In genomic region chr3:51682079-51682478, GRCh38 we compare ENCODE assay signal across 8 cellular contexts. TPM values are rescaled to one million over a fixed set of nuclear protein-coding genes. Genes with fewer than 3 reads are reported as not detected.
DNase-seq lines count a peak whose midpoint lies in the region; ATAC-seq and TF ChIP-seq lines count a peak whose summit lies in the region.

No MANE protein-coding gene starts in this region.

- CTCF ChIA-PET in CD8-positive, alpha-beta memory T cell (lab: Charles Lee), result interaction anchor here (0.6 to 14.8 kb wide), 27 partner anchors 9 to 1112 kb away, joined by 3 to 210 read pairs (median 4); partner anchors contain the start of genes DCAF1, HEMK1, MANF and RAD54L2

- peak overlapping the region; percentile 5 for H3K27ac ChIP-seq in CD8-positive, alpha-beta memory T cell (ENCODE audit: low read depth, low read length)
- peak overlapping the region; percentile 12 to 52 for H3K27ac ChIP-seq in mucosa of rectum (ENCODE audit: low read depth in 2 of 2, low read length in 2 of 2)

- H3K4me3 ChIP-seq in CD8-positive, alpha-beta memory T cell (ENCODE audit: low read length), result peak overlapping the region; percentile 47
- H3K4me3 ChIP-seq in mucosa of rectum (ENCODE audit: low read length in 2 of 2), result peak overlapping the region in 1 of 2 donors; percentile 37

- peak; percentile 85 for ATAC-seq in GM19328 (IDR thresholded peaks at IDR 0.05; ENCODE audit: unreplicated experiment)
- ATAC-seq in HG03442 (IDR thresholded peaks at IDR 0.05; ENCODE audit: unreplicated experiment), result peak; percentile 73
- peak; percentile 84 for ATAC-seq in stimulated activated effector memory CD8-positive, alpha-beta T cell treated with anti-CD3 and anti-CD28 coated beads, Interleukin-12 subunit alpha, Interleukin-12 subunit beta, amount 100 ng/mL, for 72 hours

- no peaks in the 10 kb centered on the region for H3K9me3 Mint-ChIP-seq in CD8-positive, alpha-beta memory T cell
- no peaks in the 10 kb centered on the region for H3K9me3 Mint-ChIP-seq in endothelial cell (ENCODE audit: unreplicated experiment)
- H3K9me3 Mint-ChIP-seq in stimulated activated effector memory CD8-positive, alpha-beta T cell treated with anti-CD3 and anti-CD28 coated beads, Interleukin-12 subunit alpha, Interleukin-12 subunit beta, amount 100 ng/mL, for 72 hours, result no peaks in the 10 kb centered on the region

- peaks cover 6 to 55% (median 14%) of the 10 kb centered on the region in 3 donors for H3K36me3 Mint-ChIP-seq in CD8-positive, alpha-beta memory T cell
- peaks cover 25% of the 10 kb centered on the region for H3K36me3 Mint-ChIP-seq in endothelial cell (ENCODE audit: low read depth, unreplicated experiment)
- H3K36me3 Mint-ChIP-seq in stimulated activated effector memory CD8-positive, alpha-beta T cell treated with anti-CD3 and anti-CD28 coated beads, Interleukin-12 subunit alpha, Interleukin-12 subunit beta, amount 100 ng/mL, for 72 hours, result peaks cover 38% of the 10 kb centered on the region

- POLR2A ChIA-PET in CD8-positive, alpha-beta memory T cell (lab: Charles Lee), result interaction anchor here (0.5 to 4.3 kb wide), 4 partner anchors 10 to 296 kb away, joined by 3 to 89 read pairs (median 16); partner anchors contain the start of gene DCAF1

- no peaks in the 10 kb centered on the region for H3K9me3 ChIP-seq in CD8-positive, alpha-beta memory T cell (ENCODE audit: low read length)
- no peaks in the 10 kb centered on the region for H3K9me3 ChIP-seq in mucosa of rectum (ENCODE audit: control insufficient read depth in 2 of 2, low read length in 2 of 2)

- H3K4me1 Mint-ChIP-seq in CD8-positive, alpha-beta memory T cell, result peaks cover 73 to 99% (median 97%) of the 10 kb centered on the region in 3 donors
- H3K4me1 Mint-ChIP-seq in endothelial cell (ENCODE audit: unreplicated experiment), result peaks cover 46% of the 10 kb centered on the region
- peaks cover 96% of the 10 kb centered on the region for H3K4me1 Mint-ChIP-seq in stimulated activated effector memory CD8-positive, alpha-beta T cell treated with anti-CD3 and anti-CD28 coated beads, Interleukin-12 subunit alpha, Interleukin-12 subunit beta, amount 100 ng/mL, for 72 hours

- H3K27me3 ChIP-seq in CD8-positive, alpha-beta memory T cell (ENCODE audit: insufficient read depth, low read length, poor library complexity, severe bottlenecking), result no peaks in the 10 kb centered on the region
- H3K27me3 ChIP-seq in mucosa of rectum (ENCODE audit: control insufficient read depth in 2 of 2, insufficient read depth in 2 of 2, low read length in 2 of 2), result no peaks in the 10 kb centered on the region

- peak; percentile 49 to 82 (median 81) for DNase-seq in CD8-positive, alpha-beta memory T cell
- peak; percentile 87 to 91 for DNase-seq in NOMO-1 (lab: John Stamatoyannopoulos, UW; ENCODE audit: unreplicated experiment in 2 of 2)
- DNase-seq in activated CD8-positive, alpha-beta memory T cell treated with anti-CD3 and anti-CD28 coated beads for 4 hours (ENCODE audit: low read depth in 2 of 2), result peak; percentile 54 to 58
- peak; percentile 64 for DNase-seq in endothelial cell (ENCODE audit: low spot score)
- peak; percentile 58 to 84 for DNase-seq in stimulated activated effector memory CD8-positive, alpha-beta T cell treated with anti-CD3 and anti-CD28 coated beads, Interleukin-12 subunit alpha, Interleukin-12 subunit beta, amount 100 ng/mL, for 72 hours (ENCODE audit: low spot score in 2 of 2)

- H3K36me3 ChIP-seq in CD8-positive, alpha-beta memory T cell (ENCODE audit: insufficient read depth, low read length), result peaks cover 12% of the 10 kb centered on the region
- peaks cover 10 to 40% of the 10 kb centered on the region in 2 donors for H3K36me3 ChIP-seq in mucosa of rectum (ENCODE audit: control insufficient read depth in 2 of 2, insufficient read depth in 2 of 2, low read length in 2 of 2)

- peak; percentile 63 for TF ChIP-seq CTCF in endothelial cell (IDR thresholded peaks at IDR 0.05; ENCODE audit: unreplicated experiment)

- H3K27ac Mint-ChIP-seq in CD8-positive, alpha-beta memory T cell, result peak overlapping the region; percentile 59 to 91 (median 85)
- H3K27ac Mint-ChIP-seq in endothelial cell (ENCODE audit: unreplicated experiment), result peak overlapping the region; percentile 6
- H3K27ac Mint-ChIP-seq in stimulated activated effector memory CD8-positive, alpha-beta T cell treated with anti-CD3 and anti-CD28 coated beads, Interleukin-12 subunit alpha, Interleukin-12 subunit beta, amount 100 ng/mL, for 72 hours, result peak overlapping the region; percentile 93

- H3K9ac ChIP-seq in mucosa of rectum (ENCODE audit: low read depth in 1 of 2, low read length in 2 of 2), result no peak overlapping the region

- peaks cover 0 to 1% of the 10 kb centered on the region in 2 donors for H3K27me3 Mint-ChIP-seq in CD8-positive, alpha-beta memory T cell
- peaks cover 15% of the 10 kb centered on the region for H3K27me3 Mint-ChIP-seq in endothelial cell (ENCODE audit: unreplicated experiment)

- H3K4me1 ChIP-seq in CD8-positive, alpha-beta memory T cell (ENCODE audit: insufficient read depth, low read length), result peaks cover 98% of the 10 kb centered on the region
- peaks cover 19 to 28% of the 10 kb centered on the region in 2 donors for H3K4me1 ChIP-seq in mucosa of rectum (ENCODE audit: control insufficient read depth in 2 of 2, insufficient read depth in 2 of 2, low read length in 2 of 2)

- H3K4me3 Mint-ChIP-seq in CD8-positive, alpha-beta memory T cell, result peak overlapping the region; percentile 13 to 81 (median 71)
- peak overlapping the region; percentile 45 for H3K4me3 Mint-ChIP-seq in endothelial cell (ENCODE audit: unreplicated experiment)
- peak overlapping the region; percentile 63 for H3K4me3 Mint-ChIP-seq in stimulated activated effector memory CD8-positive, alpha-beta T cell treated with anti-CD3 and anti-CD28 coated beads, Interleukin-12 subunit alpha, Interleukin-12 subunit beta, amount 100 ng/mL, for 72 hours

RNA-seq across cellular contexts. Expression of gene TEX264, which starts 11.0 kb away (rescaled TPM):
- total RNA-seq in CD8-positive, alpha-beta memory T cell, result 10 to 100 TPM; 48.2 to 52.3 TPM
- polyA plus RNA-seq in CD8-positive, alpha-beta memory T cell, result 110 TPM
- total RNA-seq in endothelial cell (ENCODE audit: unreplicated experiment), result 23.8 TPM

RNA-seq across cellular contexts. Expression of gene GRM2, which starts 24.8 kb away (rescaled TPM):
- under 1 TPM; 0.59 to 0.62 TPM for total RNA-seq in CD8-positive, alpha-beta memory T cell
- polyA plus RNA-seq in CD8-positive, alpha-beta memory T cell, result 0.10 TPM
- total RNA-seq in endothelial cell (ENCODE audit: unreplicated experiment), result 0.97 TPM

Comparison
In these comparisons a context has a peak if more than half of its experiments do, and no peak if none do; other contexts are left out.
1. H3K27ac Mint-ChIP-seq: peak in every context shown above with its lines; median percentile 93 in stimulated activated effector memory CD8-positive, alpha-beta T cell treated with anti-CD3 and anti-CD28 coated beads, Interleukin-12 subunit alpha, Interleukin-12 subunit beta, amount 100 ng/mL, for 72 hours; 85 in CD8-positive, alpha-beta memory T cell; 6 in endothelial cell.